Comparison of ENCODE assay signal across 3 cellular contexts in genomic region chr7:151011616-151012015, GRCh38. TPM values are rescaled to one million over a fixed set of nuclear protein-coding genes. Genes with fewer than 3 reads are reported as not detected.
"Had no signal": no experiment of that assay in that cellular context is flagged by ENCODE, and none has a peak within 500 bp of the region (broad histone marks: within the 10 kb centered on the region; RNA-seq: fewer than 3 reads in every experiment).

No MANE protein-coding gene starts in this region.

RNA-seq across cellular contexts. Expression of gene ATG9B, which starts 12.7 kb away (rescaled TPM):
- total RNA-seq: left ventricle myocardium superior, SJSA1 had no signal

RNA-seq across cellular contexts. Expression of gene NOS3, which starts 20.8 kb away (rescaled TPM):
- total RNA-seq: SJSA1 had no signal

RNA-seq across cellular contexts. Expression of gene KCNH2, which starts 33.5 kb away (rescaled TPM):
- total RNA-seq: foreskin keratinocyte, SJSA1 had no signal
- polyA plus RNA-seq: foreskin keratinocyte had no signal

RNA-seq across cellular contexts. Expression of gene ASIC3, which starts 36.7 kb away (rescaled TPM):
- total RNA-seq: SJSA1 had no signal
